12 cellular contexts compared by ENCODE assay signal in the genomic region with DNA sequence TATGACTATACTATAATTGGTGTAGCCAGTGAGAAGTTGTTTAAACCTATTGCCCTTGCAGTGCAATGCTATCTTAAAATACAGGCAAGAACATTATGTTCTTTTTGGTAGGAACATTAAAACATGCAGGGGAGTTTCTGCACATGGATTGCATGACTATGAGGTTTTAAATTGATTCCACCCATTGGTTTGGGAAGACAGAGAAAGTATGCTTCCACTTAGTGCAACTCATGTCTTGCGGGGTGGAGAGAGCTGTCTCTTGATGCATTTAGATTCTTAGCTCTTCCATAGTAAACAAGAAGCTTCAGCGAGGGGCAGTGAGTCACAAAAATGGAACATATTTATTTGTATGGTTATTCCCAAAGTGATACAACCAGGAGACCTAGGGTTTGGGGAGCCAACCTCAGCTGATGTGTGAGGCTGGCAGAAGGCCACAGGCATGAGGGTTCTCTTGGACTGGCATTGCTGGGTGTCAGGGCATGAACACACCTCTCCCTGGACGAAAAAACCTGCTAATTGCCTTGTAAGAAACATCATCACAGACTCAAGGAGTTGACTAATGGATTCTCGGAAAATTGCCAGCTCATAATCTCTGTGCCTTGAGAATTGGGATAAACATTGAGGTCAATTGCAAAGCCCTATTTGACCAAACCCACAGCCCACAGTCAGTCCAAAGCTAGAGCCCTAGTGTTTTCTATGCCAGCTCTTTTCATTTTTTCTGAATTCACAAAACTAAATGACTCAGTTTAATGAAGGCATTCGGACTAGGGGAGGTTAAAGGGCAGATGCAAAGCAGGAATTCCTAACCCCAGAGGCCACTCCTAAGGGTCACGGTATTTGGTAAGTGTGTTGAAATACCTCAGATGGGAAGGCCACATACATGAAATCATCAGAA. TPM values are rescaled to one million over a fixed set of nuclear protein-coding genes. Genes with fewer than 3 reads are reported as not detected.
DNase-seq lines count a peak whose midpoint lies in the region; ATAC-seq and FAIRE-seq lines count a peak whose summit lies in the region.
"Had no signal": no experiment of that assay in that cellular context is flagged by ENCODE, and none has a peak within 500 bp of the region (broad histone marks: within the 10 kb centered on the region; RNA-seq: fewer than 3 reads in every experiment).

No MANE protein-coding gene starts in this region.

- peaks cover 7% of the 10 kb centered on the region for H3K4me1 Mint-ChIP-seq in T-helper 1 cell treated with Interleukin-12 subunit alpha and Interleukin-12 subunit beta and Interleukin-4 antibody, amounts not matched to agents 30 μg/mL and 1 μg/mL, for 36 hours (ENCODE audit: low read depth)

- H3K36me3 Mint-ChIP-seq in T-helper 1 cell treated with Interleukin-12 subunit alpha and Interleukin-12 subunit beta and Interleukin-4 antibody, amounts not matched to agents 30 μg/mL and 1 μg/mL, for 36 hours (ENCODE audit: low read depth), result no peaks in the 10 kb centered on the region

- H3K4me3 Mint-ChIP-seq in T-helper 1 cell treated with Interleukin-12 subunit alpha and Interleukin-12 subunit beta and Interleukin-4 antibody, amounts not matched to agents 30 μg/mL and 1 μg/mL, for 36 hours, result no peak overlapping the region

- peak overlapping the region; percentile 49 for H3K27ac Mint-ChIP-seq in T-helper 1 cell treated with Interleukin-12 subunit alpha and Interleukin-12 subunit beta and Interleukin-4 antibody, amounts not matched to agents 30 μg/mL and 1 μg/mL, for 36 hours

- no peak for FAIRE-seq in frontal cortex (lab: Jason Lieb, UNC)

- H3K4me3 ChIP-seq in skeletal muscle cell (ENCODE audit: low read depth, low read length), result no peak overlapping the region
- H3K4me3 ChIP-seq: heart left ventricle, thyroid gland had no signal

- ATAC-seq in esophagus mucosa, result peak; percentile 69

- H3K9me3 Mint-ChIP-seq in T-helper 1 cell treated with Interleukin-12 subunit alpha and Interleukin-12 subunit beta and Interleukin-4 antibody, amounts not matched to agents 30 μg/mL and 1 μg/mL, for 36 hours, result peaks cover 3% of the 10 kb centered on the region

- peak; percentile 86 for DNase-seq in HCEC 1CT
- peak; percentile 85 for DNase-seq in skeletal muscle cell (ENCODE audit: low read depth)
- DNase-seq in NCI-H1105 (lab: John Stamatoyannopoulos, UW), result no peak
- DNase-seq in frontal cortex (ENCODE audit: low spot score in 2 of 2), result no peak
- DNase-seq in SIG-M5 treated with dmso at 0.1 percent for 504 hours (lab: John Stamatoyannopoulos, UW; ENCODE audit: unreplicated experiment), result no peak
- DNase-seq: amygdala; heart left ventricle; NCI-H82; stimulated activated CD4-positive, alpha-beta T cell treated with anti-CD3 and anti-CD28 coated beads, Interleukin-2, amount 100 ng/mL, for 24 hours; thyroid gland had no signal

- no peaks in the 10 kb centered on the region for H3K27me3 Mint-ChIP-seq in T-helper 1 cell treated with Interleukin-12 subunit alpha and Interleukin-12 subunit beta and Interleukin-4 antibody, amounts not matched to agents 30 μg/mL and 1 μg/mL, for 36 hours (ENCODE audit: low read depth)

RNA-seq across cellular contexts. Expression of a gene that starts 39.3 kb away (rescaled TPM):
- total RNA-seq in esophagus mucosa (1.0 TPM), frontal cortex (19.2 TPM)

Comparison
In these comparisons a context has a peak if more than half of its experiments do, and no peak if none do; other contexts are left out.
1. DNase-seq: peak in HCEC 1CT (single experiment) and skeletal muscle cell (single experiment); none in NCI-H1105 (single experiment), frontal cortex (0 of 2) and SIG-M5 treated with dmso at 0.1 percent for 504 hours (single experiment).